In genomic region chr12:68807576-68808387, GRCh38 we compare ENCODE assay signal across 8 cellular contexts. TPM values are rescaled to one million over a fixed set of nuclear protein-coding genes. Genes with fewer than 3 reads are reported as not detected.
DNase-seq lines count a peak whose midpoint lies in the region; ATAC-seq, FAIRE-seq and TF ChIP-seq lines count a peak whose summit lies in the region.

Gene MDM2, plus strand, starts transcription at chr12:68808177. Its CDS starts 301 bp downstream, at chr12:68808478.

- TF ChIP-seq CTCF in A549 (IDR thresholded peaks at IDR 0.05), result peak; percentile 67

- peak within 1 kb of the TSS; percentile 76 for H3K4me2 ChIP-seq in A549

- WGBS in A549 (ENCODE audit: missing lambda C conversion rate), result under 1% methylated on average over 33 of the region's 72 CpGs

- DNase-seq in A549 (ENCODE audit: low read depth in 1 of 2, low spot score in 1 of 2), result peak; percentile 96 to 97
- peak; percentile 78 for DNase-seq in NCI-H2081 treated with DMSO at 0.1 percent for 48 hours (lab: John Stamatoyannopoulos, UW)
- DNase-seq in T1000 (lab: John Stamatoyannopoulos, UW), result peak; percentile 100
- DNase-seq in astrocyte of the hippocampus (ENCODE audit: low read depth, low spot score), result peak; percentile 97
- peak; percentile 76 to 87 for DNase-seq in hippocampal formation (lab: John Stamatoyannopoulos, UW)
- peak; percentile 95 for DNase-seq in sciatic nerve (ENCODE audit: low spot score)

- CTCF ChIA-PET in A549 (lab: Yijun Ruan, JAX), result interaction anchor here (0.6 to 2.9 kb wide), 15 partner anchors 9 to 350 kb away, joined by 3 to 19 read pairs (median 5); partner anchors contain the start of gene SLC35E3

- H3K27ac ChIP-seq in A549, result peak within 1 kb of the TSS; percentile 97

- POLR2A ChIA-PET in A549 (lab: Yijun Ruan, JAX), result interaction anchor here (0.9 to 2.7 kb wide), 10 partner anchors 10 to 476 kb away, joined by 3 to 45 read pairs (median 4); partner anchors contain the start of genes NUP107 and SLC35E3

- FAIRE-seq in A549 (lab: Jason Lieb, UNC), result no peak

- intact Hi-C loops in sciatic nerve (cut with DNase I), result no loop called here

- H3K4me3 ChIP-seq in A549, result peak within 1 kb of the TSS; percentile 88

- no peak for TF ChIP-seq EP300 in A549 (IDR thresholded peaks at IDR 0.05)

- peak; percentile 6 to 12; a peak in 1 of 5 replicates for TF ChIP-seq RAD21 in A549 (conservative IDR thresholded peaks at IDR 0.05 in 1 of 2, IDR thresholded peaks at IDR 0.05 in 1 of 2)

- H3K4me1 ChIP-seq in A549, result peaks cover 28% of the 10 kb centered on the region

- no peaks in the 10 kb centered on the region for H3K9me3 ChIP-seq in A549

- ATAC-seq in A549, result peak; percentile 87 to 91
- ATAC-seq in GM18520 (IDR thresholded peaks at IDR 0.05; ENCODE audit: unreplicated experiment), result peak; percentile 65
- peak; percentile 60 for ATAC-seq in HG03060 (IDR thresholded peaks at IDR 0.05; ENCODE audit: low read depth, unreplicated experiment)
- ATAC-seq in sciatic nerve, result peak; percentile 96

- peak; percentile 66 for TF ChIP-seq POLR2A in A549 (IDR thresholded peaks at IDR 0.05; ENCODE audit: low read length)

TF ChIP-seq in A549, 52 proteins besides CTCF, POLR2A, EP300 and RAD21:
- no peak for TF ChIP-seq ELK1 (IDR thresholded peaks at IDR 0.05; ENCODE audit: low read depth, low read length)
- no peak for TF ChIP-seq JUNB (IDR thresholded peaks at IDR 0.05)
- TF ChIP-seq FOSL2 (IDR thresholded peaks at IDR 0.05), result no peak
- TF ChIP-seq FOSL2 (CRISPR knock-in tag; IDR thresholded peaks at IDR 0.05), result no peak
- TF ChIP-seq TFCP2L1 (CRISPR knock-in tag; IDR thresholded peaks at IDR 0.05), result peak; percentile 84
- peak; percentile 53; the same call in 1 of the 2 replicates for TF ChIP-seq FOSB (CRISPR knock-in tag; IDR thresholded peaks at IDR 0.05)
- TF ChIP-seq E2F6 (IDR thresholded peaks at IDR 0.05; ENCODE audit: borderline replicate concordance, low read depth), result no peak
- no peak for TF ChIP-seq RCOR1 (IDR thresholded peaks at IDR 0.05; ENCODE audit: low read depth, low read length)
- no peak for TF ChIP-seq CHD4 (IDR thresholded peaks at IDR 0.05; ENCODE audit: borderline replicate concordance)
- no peak for TF ChIP-seq CEBPB (IDR thresholded peaks at IDR 0.05)
- 0 out of 2 replicates have a peak, but pooled peaks have one; percentile 55 for TF ChIP-seq ATOH8 (CRISPR knock-in tag; IDR thresholded peaks at IDR 0.05; ENCODE audit: low read depth)
- TF ChIP-seq NPAS2 (CRISPR knock-in tag; IDR thresholded peaks at IDR 0.05; ENCODE audit: borderline replicate concordance), result no peak
- peak; percentile 95 for TF ChIP-seq HMGXB4 (CRISPR knock-in tag; IDR thresholded peaks at IDR 0.05; ENCODE audit: borderline replicate concordance)
- TF ChIP-seq GATA3 (IDR thresholded peaks at IDR 0.05; ENCODE audit: borderline replicate concordance), result peak; percentile 56
- no peak for TF ChIP-seq ZFP36 (IDR thresholded peaks at IDR 0.05; ENCODE audit: borderline replicate concordance, partially characterized antibody)
- 0 out of 2 replicates have a peak, but pooled peaks have one; percentile 45 for TF ChIP-seq EHF (CRISPR knock-in tag; IDR thresholded peaks at IDR 0.05)
- peak; percentile 48 for TF ChIP-seq MAX (IDR thresholded peaks at IDR 0.05)
- TF ChIP-seq KDM1A (IDR thresholded peaks at IDR 0.05; ENCODE audit: low read depth), result no peak
- TF ChIP-seq PHF8 (IDR thresholded peaks at IDR 0.05; ENCODE audit: borderline replicate concordance, low read depth), result peak; percentile 77
- TF ChIP-seq HDAC2 (IDR thresholded peaks at IDR 0.05), result no peak
- TF ChIP-seq ZNF302 (CRISPR knock-in tag; IDR thresholded peaks at IDR 0.05), result no peak
- 0 out of 2 replicates have a peak, but pooled peaks have one; percentile 35 for TF ChIP-seq FOXS1 (CRISPR knock-in tag; IDR thresholded peaks at IDR 0.05)
- no peak for TF ChIP-seq NR3C1 (IDR thresholded peaks at IDR 0.05)
- no peak for TF ChIP-seq BHLHE40 (IDR thresholded peaks at IDR 0.05; ENCODE audit: low read depth, low read length)
- TF ChIP-seq RFX5 (IDR thresholded peaks at IDR 0.05), result 0 out of 2 replicates have a peak, but pooled peaks have one; percentile 25
- peak; percentile 87 for TF ChIP-seq MAZ (IDR thresholded peaks at IDR 0.05; ENCODE audit: borderline replicate concordance, low read depth, low read length)
- TF ChIP-seq CHD2 (IDR thresholded peaks at IDR 0.05; ENCODE audit: low read length, partially characterized antibody), result no peak
- TF ChIP-seq HEYL (CRISPR knock-in tag; IDR thresholded peaks at IDR 0.05), result no peak
- no peak for TF ChIP-seq SMC3 (IDR thresholded peaks at IDR 0.05)
- 0 out of 2 replicates have a peak, but pooled peaks have one; percentile 49 for TF ChIP-seq TP53 (CRISPR knock-in tag; IDR thresholded peaks at IDR 0.05)
- peak; percentile 91 for TF ChIP-seq BCL3 (IDR thresholded peaks at IDR 0.05)
- TF ChIP-seq JUN (IDR thresholded peaks at IDR 0.05), result peak; percentile 9 to 62; a peak in 2 of 5 replicates
- no peak for TF ChIP-seq MYC (IDR thresholded peaks at IDR 0.05; ENCODE audit: borderline replicate concordance, low read length)

RNA-seq across cellular contexts. Expression of gene MDM2, which starts in this region (rescaled TPM):
- polyA plus RNA-seq in A549 (2011; rRNA removed) (96.4 and 108 TPM in 2 replicates), A549 (2017; fragmentation: RNase III; extraction: RNeasy Plus Mini Kit Qiagen cat#74134 plus additional on column Dnase treatment) (40.3 to 48.6 TPM (median 48.2 TPM) in 3 replicates)
- 7.8 and 10.3 TPM in 2 replicates for polyA plus RNA-seq in A549 (2012; cell fraction: cytosol; rRNA removed)
- 6.8 and 15.5 TPM in 2 replicates for polyA plus RNA-seq in A549 (2012; cell fraction: nucleus; rRNA removed)
- polyA minus RNA-seq in A549 (2011; rRNA and poly(A)+ RNA removed), result 117 and 151 TPM in 2 replicates
- 85.7 TPM for total RNA-seq in sciatic nerve

Comparison
In these comparisons a context has a peak if more than half of its experiments do, and no peak if none do; other contexts are left out.
1. Peak in every context shown above with its lines: DNase-seq, ATAC-seq, H3K4me3 ChIP-seq and H3K27ac ChIP-seq.